In genomic region chr3:16704938-16705337, GRCh38 we compare ENCODE assay signal across 26 cellular contexts.
"Had no signal": no experiment of that assay in that cellular context is flagged by ENCODE, and none has a peak within 500 bp of the region (broad histone marks: within the 10 kb centered on the region; RNA-seq: fewer than 3 reads in every experiment).

No MANE protein-coding gene starts in this region.

- H3K4me3 ChIP-seq: gastrocnemius medialis, left lung, lower lobe of right lung, neural progenitor cell, suprapubic skin, tibial artery had no signal

- H3K27ac ChIP-seq: brain microvascular endothelial cell, gastrocnemius medialis, lower lobe of right lung, neural progenitor cell, suprapubic skin, tibial artery had no signal

- H3K27me3 ChIP-seq: brain microvascular endothelial cell, gastrocnemius medialis, left lung, neural progenitor cell, suprapubic skin, tibial artery had no signal

- H3K4me1 ChIP-seq: gastrocnemius medialis, lower lobe of right lung, neural progenitor cell, suprapubic skin, tibial artery had no signal

- H3K4me1 Mint-ChIP-seq: activated T-helper 17 cell treated with anti-CD3 and anti-CD28 coated beads, Interleukin-2, amount 50 U/mL, for 72 hours had no signal

- H3K36me3 ChIP-seq: brain microvascular endothelial cell, gastrocnemius medialis, left lung, lower lobe of right lung, neural progenitor cell, suprapubic skin, tibial artery had no signal

- H3K9me3 Mint-ChIP-seq: activated CD8-positive, alpha-beta T cell treated with anti-CD3 and anti-CD28 coated beads for 36 hours; activated T-helper 17 cell treated with anti-CD3 and anti-CD28 coated beads, Interleukin-2, amount 50 U/mL, for 72 hours; effector memory CD8-positive, alpha-beta T cell; natural killer cell had no signal

- H3K36me3 Mint-ChIP-seq: natural killer cell, neural progenitor cell had no signal

- H3K27ac Mint-ChIP-seq: activated B cell treated with CpG ODN at 0.5 μM for 24 hours; activated CD8-positive, alpha-beta T cell treated with anti-CD3 and anti-CD28 coated beads for 36 hours; activated T-helper 17 cell treated with anti-CD3 and anti-CD28 coated beads, Interleukin-2, amount 50 U/mL, for 72 hours; effector memory CD8-positive, alpha-beta T cell; natural killer cell; neural progenitor cell had no signal

- H3K4me3 Mint-ChIP-seq: activated B cell treated with CpG ODN at 0.5 μM for 24 hours; activated CD8-positive, alpha-beta T cell treated with anti-CD3 and anti-CD28 coated beads for 36 hours; activated T-cell treated with anti-CD3 and anti-CD28 coated beads, Interleukin-2, amount 50 U/mL, for 4 hours; activated T-helper 17 cell treated with anti-CD3 and anti-CD28 coated beads, Interleukin-2, amount 50 U/mL, for 72 hours; effector memory CD8-positive, alpha-beta T cell; natural killer cell; neural progenitor cell had no signal

- H3K27me3 Mint-ChIP-seq: activated B cell treated with CpG ODN at 0.5 μM for 24 hours; activated T-helper 17 cell treated with anti-CD3 and anti-CD28 coated beads, Interleukin-2, amount 50 U/mL, for 72 hours had no signal

- DNase-seq: activated B cell treated with CpG ODN at 0.5 μM for 24 hours; activated CD4-positive, alpha-beta T cell treated with anti-CD3 and anti-CD28 coated beads, Interleukin-2, amount 50 U/mL, for 1 hour; activated CD8-positive, alpha-beta T cell treated with anti-CD3 and anti-CD28 coated beads for 36 hours; activated gamma-delta T cell treated with Interleukin-2 at 50 U/mL for 16 hours; activated naive CD4-positive, alpha-beta T cell treated with anti-CD3 and anti-CD28 coated beads, Interleukin-2, amount 50 U/mL, for 16 hours; activated T-cell treated with anti-CD3 and anti-CD28 coated beads, Interleukin-2, amount 50 U/mL, for 4 hours; amniotic stem cell; brain microvascular endothelial cell; cortex of kidney; effector memory CD8-positive, alpha-beta T cell; erythroblast; gastrocnemius medialis; glutamatergic neuron; left lung; lower lobe of right lung; mesenchymal stem cell; natural killer cell; posterior cingulate gyrus; right cardiac atrium; stimulated activated CD4-positive, alpha-beta T cell treated with anti-CD3 and anti-CD28 coated beads, Interleukin-15, amount 100 ng/mL, for 24 hours; stimulated activated CD4-positive, alpha-beta T cell treated with anti-CD3 and anti-CD28 coated beads, Interleukin-2, amount 100 ng/mL, for 24 hours; stimulated activated naive CD4-positive, alpha-beta T cell; tibial artery had no signal

- ATAC-seq: activated CD8-positive, alpha-beta T cell treated with anti-CD3 and anti-CD28 coated beads for 36 hours; activated T-cell treated with anti-CD3 and anti-CD28 coated beads, Interleukin-2, amount 50 U/mL, for 4 hours; activated T-helper 17 cell treated with anti-CD3 and anti-CD28 coated beads, Interleukin-2, amount 50 U/mL, for 72 hours; effector memory CD8-positive, alpha-beta T cell; gastrocnemius medialis; left lung; natural killer cell had no signal

- H3K9me3 ChIP-seq: gastrocnemius medialis, left lung, lower lobe of right lung, tibial artery had no signal
